ENCODE assay signal across 20 cellular contexts in genomic region chr2:6576312-6576711, GRCh38.
"Had no signal": no experiment of that assay in that cellular context is flagged by ENCODE, and none has a peak within 500 bp of the region (broad histone marks: within the 10 kb centered on the region; RNA-seq: fewer than 3 reads in every experiment).

No MANE protein-coding gene starts in this region.

- H3K27me3 ChIP-seq: gastroesophageal sphincter, ovary, right lobe of liver had no signal

- H3K27ac Mint-ChIP-seq: activated naive CD4-positive, alpha-beta T cell treated with anti-CD3 and anti-CD28 coated beads for 36 hours; activated naive CD8-positive, alpha-beta T cell treated with anti-CD3 and anti-CD28 coated beads, Interleukin-2, amount 50 U/mL, for 24 hours; activated T-helper 17 cell treated with anti-CD3 and anti-CD28 coated beads, Interleukin-2, amount 50 U/mL, for 72 hours; stimulated activated effector memory CD8-positive, alpha-beta T cell treated with anti-CD3 and anti-CD28 coated beads, Interleukin-12 subunit alpha, Interleukin-12 subunit beta, amount 100 ng/mL, for 72 hours had no signal

- DNase-seq: activated CD4-positive, alpha-beta T cell treated with anti-CD3 and anti-CD28 coated beads for 1 hour; activated CD4-positive, alpha-beta T cell treated with anti-CD3 and anti-CD28 coated beads, Interleukin-2, amount 50 U/mL, for 4 hours; activated naive CD4-positive, alpha-beta T cell treated with anti-CD3 and anti-CD28 coated beads for 36 hours; activated naive CD8-positive, alpha-beta T cell treated with anti-CD3 and anti-CD28 coated beads, Interleukin-2, amount 50 U/mL, for 24 hours; cortex of kidney; effector CD8-positive, alpha-beta T cell; heart right ventricle; left colon; ovary; right lobe of liver; stimulated activated CD4-positive, alpha-beta T cell treated with anti-CD3 and anti-CD28 coated beads, Interleukin-2, amount 100 ng/mL, for 24 hours; T-helper 1 cell had no signal

- H3K9me3 ChIP-seq: gastroesophageal sphincter, heart right ventricle, ovary, right lobe of liver had no signal

- H3K9me3 Mint-ChIP-seq: activated naive CD4-positive, alpha-beta T cell treated with anti-CD3 and anti-CD28 coated beads for 36 hours; activated naive CD8-positive, alpha-beta T cell treated with anti-CD3 and anti-CD28 coated beads, Interleukin-2, amount 50 U/mL, for 24 hours had no signal

- H3K27me3 Mint-ChIP-seq: central memory CD8-positive, alpha-beta T cell had no signal

- H3K4me3 Mint-ChIP-seq: activated naive CD4-positive, alpha-beta T cell treated with anti-CD3 and anti-CD28 coated beads for 36 hours; activated naive CD8-positive, alpha-beta T cell treated with anti-CD3 and anti-CD28 coated beads, Interleukin-2, amount 50 U/mL, for 24 hours; activated T-helper 17 cell treated with anti-CD3 and anti-CD28 coated beads, Interleukin-2, amount 50 U/mL, for 72 hours; central memory CD8-positive, alpha-beta T cell; neural crest cell; stimulated activated effector memory CD8-positive, alpha-beta T cell treated with anti-CD3 and anti-CD28 coated beads, Interleukin-12 subunit alpha, Interleukin-12 subunit beta, amount 100 ng/mL, for 72 hours had no signal

- FAIRE-seq: endothelial cell of umbilical vein, islet of Langerhans had no signal

- H3K36me3 Mint-ChIP-seq: stimulated activated effector memory CD8-positive, alpha-beta T cell treated with anti-CD3 and anti-CD28 coated beads, Interleukin-12 subunit alpha, Interleukin-12 subunit beta, amount 100 ng/mL, for 72 hours had no signal

- H3K27ac ChIP-seq: gastroesophageal sphincter, heart right ventricle, ovary, right lobe of liver had no signal

- H3K4me3 ChIP-seq: gastroesophageal sphincter, heart right ventricle, lung, ovary, right lobe of liver had no signal

- H3K4me1 Mint-ChIP-seq: activated naive CD8-positive, alpha-beta T cell treated with anti-CD3 and anti-CD28 coated beads, Interleukin-2, amount 50 U/mL, for 24 hours; activated T-helper 17 cell treated with anti-CD3 and anti-CD28 coated beads, Interleukin-2, amount 50 U/mL, for 72 hours; central memory CD8-positive, alpha-beta T cell; stimulated activated effector memory CD8-positive, alpha-beta T cell treated with anti-CD3 and anti-CD28 coated beads, Interleukin-12 subunit alpha, Interleukin-12 subunit beta, amount 100 ng/mL, for 72 hours had no signal

- ATAC-seq: activated naive CD8-positive, alpha-beta T cell treated with anti-CD3 and anti-CD28 coated beads, Interleukin-2, amount 50 U/mL, for 24 hours; activated T-helper 17 cell treated with anti-CD3 and anti-CD28 coated beads, Interleukin-2, amount 50 U/mL, for 72 hours; gastroesophageal sphincter; heart right ventricle; left colon; right lobe of liver; stimulated activated effector memory CD8-positive, alpha-beta T cell treated with anti-CD3 and anti-CD28 coated beads, Interleukin-12 subunit alpha, Interleukin-12 subunit beta, amount 100 ng/mL, for 72 hours had no signal

- H3K4me1 ChIP-seq: gastroesophageal sphincter, heart right ventricle, right lobe of liver had no signal

- H3K36me3 ChIP-seq: gastroesophageal sphincter, heart right ventricle, ovary, right lobe of liver had no signal
